Comparison of ENCODE assay signal across 1 cellular context in the genomic region with DNA sequence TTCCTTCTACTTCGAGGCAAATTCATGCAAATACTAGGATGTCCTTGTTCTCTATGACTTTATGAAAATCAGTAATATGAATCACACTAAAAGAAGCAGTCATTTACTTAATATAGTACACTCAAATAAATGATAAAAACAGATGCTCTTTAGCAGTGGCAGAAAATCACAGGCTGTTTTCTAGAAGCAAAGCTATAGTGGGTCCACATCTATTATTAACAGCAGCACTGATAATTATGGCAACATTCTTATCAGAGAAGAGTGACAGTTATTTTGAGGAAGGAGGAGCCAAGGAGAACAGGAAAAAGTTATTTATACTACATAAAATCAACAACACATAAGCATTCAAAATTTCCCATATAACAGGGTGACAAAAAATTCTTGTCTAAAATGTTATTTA.
TF ChIP-seq lines count a peak whose summit lies in the region.

No MANE protein-coding gene starts in this region.

TF ChIP-seq in GM23338, 12 proteins besides CTCF, POLR2A, EP300 and RAD21 (continued from another document):
- TF ChIP-seq, protein P1, sequence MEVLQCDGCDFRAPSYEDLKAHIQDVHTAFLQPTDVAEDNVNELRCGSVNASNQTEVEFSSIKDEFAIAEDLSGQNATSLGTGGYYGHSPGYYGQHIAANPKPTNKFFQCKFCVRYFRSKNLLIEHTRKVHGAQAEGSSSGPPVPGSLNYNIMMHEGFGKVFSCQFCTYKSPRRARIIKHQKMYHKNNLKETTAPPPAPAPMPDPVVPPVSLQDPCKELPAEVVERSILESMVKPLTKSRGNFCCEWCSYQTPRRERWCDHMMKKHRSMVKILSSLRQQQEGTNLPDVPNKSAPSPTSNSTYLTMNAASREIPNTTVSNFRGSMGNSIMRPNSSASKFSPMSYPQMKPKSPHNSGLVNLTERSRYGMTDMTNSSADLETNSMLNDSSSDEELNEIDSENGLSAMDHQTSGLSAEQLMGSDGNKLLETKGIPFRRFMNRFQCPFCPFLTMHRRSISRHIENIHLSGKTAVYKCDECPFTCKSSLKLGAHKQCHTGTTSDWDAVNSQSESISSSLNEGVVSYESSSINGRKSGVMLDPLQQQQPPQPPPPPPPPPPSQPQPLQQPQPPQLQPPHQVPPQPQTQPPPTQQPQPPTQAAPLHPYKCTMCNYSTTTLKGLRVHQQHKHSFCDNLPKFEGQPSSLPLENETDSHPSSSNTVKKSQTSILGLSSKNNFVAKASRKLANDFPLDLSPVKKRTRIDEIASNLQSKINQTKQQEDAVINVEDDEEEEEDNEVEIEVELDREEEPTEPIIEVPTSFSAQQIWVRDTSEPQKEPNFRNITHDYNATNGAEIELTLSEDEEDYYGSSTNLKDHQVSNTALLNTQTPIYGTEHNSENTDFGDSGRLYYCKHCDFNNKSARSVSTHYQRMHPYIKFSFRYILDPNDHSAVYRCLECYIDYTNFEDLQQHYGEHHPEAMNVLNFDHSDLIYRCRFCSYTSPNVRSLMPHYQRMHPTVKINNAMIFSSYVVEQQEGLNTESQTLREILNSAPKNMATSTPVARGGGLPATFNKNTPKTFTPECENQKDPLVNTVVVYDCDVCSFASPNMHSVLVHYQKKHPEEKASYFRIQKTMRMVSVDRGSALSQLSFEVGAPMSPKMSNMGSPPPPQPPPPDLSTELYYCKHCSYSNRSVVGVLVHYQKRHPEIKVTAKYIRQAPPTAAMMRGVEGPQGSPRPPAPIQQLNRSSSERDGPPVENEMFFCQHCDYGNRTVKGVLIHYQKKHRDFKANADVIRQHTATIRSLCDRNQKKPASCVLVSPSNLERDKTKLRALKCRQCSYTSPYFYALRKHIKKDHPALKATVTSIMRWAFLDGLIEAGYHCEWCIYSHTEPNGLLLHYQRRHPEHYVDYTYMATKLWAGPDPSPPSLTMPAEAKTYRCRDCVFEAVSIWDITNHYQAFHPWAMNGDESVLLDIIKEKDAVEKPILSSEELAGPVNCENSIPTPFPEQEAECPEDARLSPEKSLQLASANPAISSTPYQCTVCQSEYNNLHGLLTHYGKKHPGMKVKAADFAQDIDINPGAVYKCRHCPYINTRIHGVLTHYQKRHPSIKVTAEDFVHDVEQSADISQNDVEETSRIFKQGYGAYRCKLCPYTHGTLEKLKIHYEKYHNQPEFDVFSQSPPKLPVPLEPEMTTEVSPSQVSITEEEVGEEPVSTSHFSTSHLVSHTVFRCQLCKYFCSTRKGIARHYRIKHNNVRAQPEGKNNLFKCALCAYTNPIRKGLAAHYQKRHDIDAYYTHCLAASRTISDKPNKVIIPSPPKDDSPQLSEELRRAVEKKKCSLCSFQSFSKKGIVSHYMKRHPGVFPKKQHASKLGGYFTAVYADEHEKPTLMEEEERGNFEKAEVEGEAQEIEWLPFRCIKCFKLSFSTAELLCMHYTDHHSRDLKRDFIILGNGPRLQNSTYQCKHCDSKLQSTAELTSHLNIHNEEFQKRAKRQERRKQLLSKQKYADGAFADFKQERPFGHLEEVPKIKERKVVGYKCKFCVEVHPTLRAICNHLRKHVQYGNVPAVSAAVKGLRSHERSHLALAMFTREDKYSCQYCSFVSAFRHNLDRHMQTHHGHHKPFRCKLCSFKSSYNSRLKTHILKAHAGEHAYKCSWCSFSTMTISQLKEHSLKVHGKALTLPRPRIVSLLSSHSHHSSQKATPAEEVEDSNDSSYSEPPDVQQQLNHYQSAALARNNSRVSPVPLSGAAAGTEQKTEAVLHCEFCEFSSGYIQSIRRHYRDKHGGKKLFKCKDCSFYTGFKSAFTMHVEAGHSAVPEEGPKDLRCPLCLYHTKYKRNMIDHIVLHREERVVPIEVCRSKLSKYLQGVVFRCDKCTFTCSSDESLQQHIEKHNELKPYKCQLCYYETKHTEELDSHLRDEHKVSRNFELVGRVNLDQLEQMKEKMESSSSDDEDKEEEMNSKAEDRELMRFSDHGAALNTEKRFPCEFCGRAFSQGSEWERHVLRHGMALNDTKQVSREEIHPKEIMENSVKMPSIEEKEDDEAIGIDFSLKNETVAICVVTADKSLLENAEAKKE (CRISPR knock-in tag; IDR thresholded peaks at IDR 0.05) = no peak
- TF ChIP-seq EZH2 (IDR thresholded peaks at IDR 0.05; ENCODE audit: low read depth, unreplicated experiment) (no peak), EZH2phosphoT487 (IDR thresholded peaks at IDR 0.05; ENCODE audit: unreplicated experiment) (no peak), POLR2AphosphoS5 (IDR thresholded peaks at IDR 0.05; ENCODE audit: low read depth) (no peak)
- TF ChIP-seq, protein P2, sequence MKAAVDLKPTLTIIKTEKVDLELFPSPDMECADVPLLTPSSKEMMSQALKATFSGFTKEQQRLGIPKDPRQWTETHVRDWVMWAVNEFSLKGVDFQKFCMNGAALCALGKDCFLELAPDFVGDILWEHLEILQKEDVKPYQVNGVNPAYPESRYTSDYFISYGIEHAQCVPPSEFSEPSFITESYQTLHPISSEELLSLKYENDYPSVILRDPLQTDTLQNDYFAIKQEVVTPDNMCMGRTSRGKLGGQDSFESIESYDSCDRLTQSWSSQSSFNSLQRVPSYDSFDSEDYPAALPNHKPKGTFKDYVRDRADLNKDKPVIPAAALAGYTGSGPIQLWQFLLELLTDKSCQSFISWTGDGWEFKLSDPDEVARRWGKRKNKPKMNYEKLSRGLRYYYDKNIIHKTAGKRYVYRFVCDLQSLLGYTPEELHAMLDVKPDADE (IDR thresholded peaks at IDR 0.05) = no peak
- TF ChIP-seq, protein P3, sequence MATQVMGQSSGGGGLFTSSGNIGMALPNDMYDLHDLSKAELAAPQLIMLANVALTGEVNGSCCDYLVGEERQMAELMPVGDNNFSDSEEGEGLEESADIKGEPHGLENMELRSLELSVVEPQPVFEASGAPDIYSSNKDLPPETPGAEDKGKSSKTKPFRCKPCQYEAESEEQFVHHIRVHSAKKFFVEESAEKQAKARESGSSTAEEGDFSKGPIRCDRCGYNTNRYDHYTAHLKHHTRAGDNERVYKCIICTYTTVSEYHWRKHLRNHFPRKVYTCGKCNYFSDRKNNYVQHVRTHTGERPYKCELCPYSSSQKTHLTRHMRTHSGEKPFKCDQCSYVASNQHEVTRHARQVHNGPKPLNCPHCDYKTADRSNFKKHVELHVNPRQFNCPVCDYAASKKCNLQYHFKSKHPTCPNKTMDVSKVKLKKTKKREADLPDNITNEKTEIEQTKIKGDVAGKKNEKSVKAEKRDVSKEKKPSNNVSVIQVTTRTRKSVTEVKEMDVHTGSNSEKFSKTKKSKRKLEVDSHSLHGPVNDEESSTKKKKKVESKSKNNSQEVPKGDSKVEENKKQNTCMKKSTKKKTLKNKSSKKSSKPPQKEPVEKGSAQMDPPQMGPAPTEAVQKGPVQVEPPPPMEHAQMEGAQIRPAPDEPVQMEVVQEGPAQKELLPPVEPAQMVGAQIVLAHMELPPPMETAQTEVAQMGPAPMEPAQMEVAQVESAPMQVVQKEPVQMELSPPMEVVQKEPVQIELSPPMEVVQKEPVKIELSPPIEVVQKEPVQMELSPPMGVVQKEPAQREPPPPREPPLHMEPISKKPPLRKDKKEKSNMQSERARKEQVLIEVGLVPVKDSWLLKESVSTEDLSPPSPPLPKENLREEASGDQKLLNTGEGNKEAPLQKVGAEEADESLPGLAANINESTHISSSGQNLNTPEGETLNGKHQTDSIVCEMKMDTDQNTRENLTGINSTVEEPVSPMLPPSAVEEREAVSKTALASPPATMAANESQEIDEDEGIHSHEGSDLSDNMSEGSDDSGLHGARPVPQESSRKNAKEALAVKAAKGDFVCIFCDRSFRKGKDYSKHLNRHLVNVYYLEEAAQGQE (IDR thresholded peaks at IDR 0.05; ENCODE audit: unreplicated experiment) = no peak
TF ChIP-seq in GM23338: peak in this region for 0.
